16 cellular contexts compared by ENCODE assay signal in genomic region chr1:110686188-110686587, GRCh38. TPM values are rescaled to one million over a fixed set of nuclear protein-coding genes. Genes with fewer than 3 reads are reported as not detected.
DNase-seq lines count a peak whose midpoint lies in the region; ATAC-seq, FAIRE-seq and TF ChIP-seq lines count a peak whose summit lies in the region.
"Had no signal": no experiment of that assay in that cellular context is flagged by ENCODE, and none has a peak within 500 bp of the region (broad histone marks: within the 10 kb centered on the region; RNA-seq: fewer than 3 reads in every experiment).

No MANE protein-coding gene starts in this region.

- TF ChIP-seq CTCF in natural killer cell (IDR thresholded peaks at IDR 0.05) (no peak), IMR-90 (conservative IDR thresholded peaks at IDR 0.05; ENCODE audit: low read depth, low read length) (no peak), transverse colon (IDR thresholded peaks at IDR 0.05) (no peak), kidney (IDR thresholded peaks at IDR 0.05; ENCODE audit: borderline replicate concordance, extremely low read depth, insufficient read depth) (no peak)

- dilution Hi-C loops in IMR-90 (cut with HindIII; ENCODE audit: low sequenced_read_pairs, unreplicated experiment): no loop called here

- no peaks in the 10 kb centered on the region for H4K20me1 ChIP-seq in IMR-90 (ENCODE audit: insufficient read depth, low read length)

- H3K4me1 ChIP-seq in IMR-90 (ENCODE audit: control insufficient read depth, insufficient read depth, low read length) (peaks cover 6% of the 10 kb centered on the region; the same call in 1 of the 2 replicates), transverse colon (no peaks in the 10 kb centered on the region), kidney (ENCODE audit: control insufficient read depth in 1 of 2, insufficient read depth in 1 of 2, low read depth in 1 of 2, low read length in 2 of 2) (no peaks in the 10 kb centered on the region)

- no peak overlapping the region for H4K5ac ChIP-seq in IMR-90 (ENCODE audit: low read depth, low read length)

- H3K4me1 Mint-ChIP-seq in natural killer cell: peaks cover 0 to 5% of the 10 kb centered on the region in 2 donors
- peaks cover 0 to 14% of the 10 kb centered on the region in 2 donors for H3K4me1 Mint-ChIP-seq in natural killer cell treated with Interleukin-12 subunit alpha and Interleukin-12 subunit beta and Interleukin-15 and Interleukin-18, amount 100 ng/mL, for 72 hours (ENCODE audit: low read depth in 2 of 2)

- no peak overlapping the region for H2AK9ac ChIP-seq in IMR-90 (replicated peaks; ENCODE audit: low read depth, low read length, poor library complexity)

- no peak overlapping the region for H3K4ac ChIP-seq in IMR-90 (ENCODE audit: low read depth, low read length)

- H3K14ac ChIP-seq in IMR-90 (replicated peaks; ENCODE audit: low read depth, low read length): no peak overlapping the region

- no peak overlapping the region for H2BK20ac ChIP-seq in IMR-90 (ENCODE audit: low read depth, low read length)

- H3K9ac ChIP-seq in IMR-90 (ENCODE audit: low read depth, low read length) (no peak overlapping the region), kidney (ENCODE audit: low read length in 2 of 2) (no peak overlapping the region)

- peaks cover 2 to 5% of the 10 kb centered on the region in 2 donors for H3K27me3 Mint-ChIP-seq in natural killer cell (ENCODE audit: low read depth in 2 of 2)
- H3K27me3 Mint-ChIP-seq in natural killer cell treated with Interleukin-12 subunit alpha and Interleukin-12 subunit beta and Interleukin-15 and Interleukin-18, amount 100 ng/mL, for 72 hours: peaks cover 0 to 2% of the 10 kb centered on the region in 2 donors

- DNase-seq in natural killer cell (no peak), IMR-90 (no peak), transverse colon (peak; percentile 21), NCI-H345 treated with DMSO at 0.1 percent for 48 hours (lab: John Stamatoyannopoulos, UW; ENCODE audit: unreplicated experiment) (no peak), kidney (no peak)
- no peak for DNase-seq in natural killer cell treated with Interleukin-12 subunit alpha and Interleukin-12 subunit beta and Interleukin-15 and Interleukin-18, amount 100 ng/mL, for 72 hours (ENCODE audit: low spot score)
- DNase-seq in activated CD4-positive, alpha-beta T cell treated with anti-CD3 and anti-CD28 coated beads, Interleukin-2, amount 50 U/mL, for 1 hour: peak; percentile 24
- DNase-seq: AML-193; midbrain; NCI-H1092 treated with DMSO at 0.1 percent for 48 hours; NCI-H345; PC-9; posterior cingulate gyrus; stimulated activated CD4-positive, alpha-beta T cell treated with anti-CD3 and anti-CD28 coated beads, Interleukin-1b, Interleukin-23, amount 100 ng/mL, for 48 hours had no signal

- TF ChIP-seq POLR2A in IMR-90 (IDR thresholded peaks at IDR 0.05; ENCODE audit: low read depth, low read length) (no peak), transverse colon (IDR thresholded peaks at IDR 0.05) (no peak)

- H3K36me3 Mint-ChIP-seq in natural killer cell: no peaks in the 10 kb centered on the region
- H3K36me3 Mint-ChIP-seq in natural killer cell treated with Interleukin-12 subunit alpha and Interleukin-12 subunit beta and Interleukin-15 and Interleukin-18, amount 100 ng/mL, for 72 hours: no peaks in the 10 kb centered on the region

- H2BK120ac ChIP-seq in IMR-90 (ENCODE audit: low read depth, low read length): no peak overlapping the region

- intact Hi-C loops in natural killer cell (cut with micrococcal nuclease) (no loop called here), IMR-90 (cut with micrococcal nuclease) (no loop called here), transverse colon (cut with DNase I; ENCODE audit: low total_unique reads) (no loop called here), kidney (cut with DNase I) (no loop called here)

- ATAC-seq in natural killer cell (peak in 2 of 3 donors; percentile 50 to 54), IMR-90 (ENCODE audit: low read depth) (no peak), SK-N-SH treated with all-trans-retinoic acid at 6 μM for 48 hours (no peak)
- no peak for ATAC-seq in natural killer cell treated with Interleukin-12 subunit alpha and Interleukin-12 subunit beta and Interleukin-15 and Interleukin-18, amount 100 ng/mL, for 72 hours

- H3K4me3 Mint-ChIP-seq in natural killer cell: no peak overlapping the region
- H3K4me3 Mint-ChIP-seq in natural killer cell treated with Interleukin-12 subunit alpha and Interleukin-12 subunit beta and Interleukin-15 and Interleukin-18, amount 100 ng/mL, for 72 hours: no peak overlapping the region

- H2BK15ac ChIP-seq in IMR-90 (ENCODE audit: low read depth, low read length): no peak overlapping the region; the same call in 2 of the 3 replicates

- no peaks in the 10 kb centered on the region for H3K79me1 ChIP-seq in IMR-90 (ENCODE audit: low read depth in 1 of 2, low read length in 2 of 2)

- CTCF ChIA-PET in IMR-90 (lab: Yijun Ruan, JAX): no interaction called here

- H3K4me2 ChIP-seq in IMR-90 (ENCODE audit: low read depth, low read length): no peak overlapping the region
- H3K4me2 ChIP-seq: PC-9 had no signal

- H3K27ac Mint-ChIP-seq in natural killer cell: no peak overlapping the region
- H3K27ac Mint-ChIP-seq in natural killer cell treated with Interleukin-12 subunit alpha and Interleukin-12 subunit beta and Interleukin-15 and Interleukin-18, amount 100 ng/mL, for 72 hours: no peak overlapping the region

- no peak overlapping the region for H2AFZ ChIP-seq in IMR-90 (replicated peaks; ENCODE audit: low read length, poor library complexity)
- H2AFZ ChIP-seq: PC-9 had no signal

- H3K56ac ChIP-seq in IMR-90 (ENCODE audit: extremely low read depth, insufficient read depth, low read length): no peak overlapping the region

- H3K36me3 ChIP-seq in IMR-90 (ENCODE audit: control insufficient read depth, insufficient read depth, low read length) (no peaks in the 10 kb centered on the region), transverse colon (no peaks in the 10 kb centered on the region), kidney (ENCODE audit: control insufficient read depth in 1 of 2, insufficient read depth in 2 of 2, low read length in 2 of 2) (no peaks in the 10 kb centered on the region)

- H3K27ac ChIP-seq in IMR-90 (ENCODE audit: insufficient read depth, low read length) (no peak overlapping the region), transverse colon (no peak overlapping the region), kidney (ENCODE audit: low read depth in 2 of 2, low read length in 2 of 2) (no peak overlapping the region)
- H3K27ac ChIP-seq: PC-9 had no signal

- H3K9me3 ChIP-seq in IMR-90 (ENCODE audit: control insufficient read depth, insufficient read depth, low read length): no peaks in the 10 kb centered on the region
- no peaks in the 10 kb centered on the region for H3K9me3 ChIP-seq in transverse colon
- H3K9me3 ChIP-seq in kidney (ENCODE audit: control insufficient read depth in 1 of 2, low read length in 2 of 2): no peaks in the 10 kb centered on the region

- BruUV-seq in IMR-90 (replicated peaks; lab: Mats Ljungman, UMichigan): no TSS peak

- no peak overlapping the region for H2BK5ac ChIP-seq in IMR-90 (ENCODE audit: low read depth, low read length, poor library complexity, severe bottlenecking)

- H3K18ac ChIP-seq in IMR-90 (ENCODE audit: low read depth, low read length): no peak overlapping the region

- in situ Hi-C loops in IMR-90 (cut with MboI; ENCODE audit: low sequenced_read_pairs): no loop called here
- in situ Hi-C loops in transverse colon (cut with MboI; ENCODE audit: low pct_ligation_motif_present in 1 of 4, low pct_unique_long_range_greater_than_20kb in 1 of 4, low sequenced_read_pairs in 3 of 4): no loop called here

- no CpG with 5 or more reads among the region's 4 CpGs for WGBS in IMR-90 (ENCODE audit: extremely low coverage in 2 of 2, insufficient read length in 1 of 2), 2 experiments
- whole genome bisulfite sequencing in transverse colon (ENCODE audit: low coverage in 1 of 2), 2 donors: 85 to 86% methylated on average over 4 of the region's 4 CpGs

- TF ChIP-seq EP300 in transverse colon (IDR thresholded peaks at IDR 0.05; ENCODE audit: low read depth): no peak

- peak overlapping the region; percentile 30; the same call in 1 of the 2 replicates for H2AK5ac ChIP-seq in IMR-90 (ENCODE audit: low read depth, low read length)

- H3K4me3 ChIP-seq in IMR-90 (ENCODE audit: insufficient read depth, low read depth, low read length): no peak overlapping the region
- no peak overlapping the region for H3K4me3 ChIP-seq in transverse colon
- H3K4me3 ChIP-seq in kidney (ENCODE audit: low read length in 2 of 2): no peak overlapping the region
- H3K4me3 ChIP-seq: PC-9 had no signal

- no peak overlapping the region for H4K91ac ChIP-seq in IMR-90 (ENCODE audit: insufficient read depth, low read depth, low read length)

- no peak overlapping the region for H3K23ac ChIP-seq in IMR-90 (ENCODE audit: low read depth, low read length)

- no peaks in the 10 kb centered on the region for H3K9me3 Mint-ChIP-seq in natural killer cell
- no peaks in the 10 kb centered on the region for H3K9me3 Mint-ChIP-seq in natural killer cell treated with Interleukin-12 subunit alpha and Interleukin-12 subunit beta and Interleukin-15 and Interleukin-18, amount 100 ng/mL, for 72 hours

- no peak for TF ChIP-seq RAD21 in IMR-90 (IDR thresholded peaks at IDR 0.05; ENCODE audit: low read length)

- no peaks in the 10 kb centered on the region for H3K27me3 ChIP-seq in IMR-90 (ENCODE audit: control insufficient read depth, insufficient read depth, low read length)
- peaks cover 12% of the 10 kb centered on the region for H3K27me3 ChIP-seq in transverse colon

- POLR2A ChIA-PET in IMR-90 (lab: Charles Lee; ENCODE audit: unreplicated experiment): no interaction called here

- FAIRE-seq in kidney (lab: Jason Lieb, UNC): no peak
- FAIRE-seq: HTR-8/SVneo had no signal

- no peak overlapping the region for H4K8ac ChIP-seq in IMR-90 (ENCODE audit: low read depth in 2 of 2, low read length in 2 of 2)

- H3K9me1 ChIP-seq in IMR-90 (ENCODE audit: insufficient read depth, low read length): no peaks in the 10 kb centered on the region

TF ChIP-seq in IMR-90, 13 proteins besides CTCF, POLR2A, EP300 and RAD21 (continues in another document):
- no peak for TF ChIP-seq CEBPB (IDR thresholded peaks at IDR 0.05; ENCODE audit: low read depth, low read length)
- no peak for TF ChIP-seq NFE2L2 (IDR thresholded peaks at IDR 0.05; ENCODE audit: low read depth, low read length)

RNA-seq across cellular contexts. Expression of gene KCNA3, which starts 11.4 kb away (rescaled TPM):
- total RNA-seq in natural killer cell (10 to 100 TPM; 19.7 to 36.2 (median 30.3) TPM), IMR-90 (2012; rRNA removed) (under 0.01 TPM in 2 replicates), transverse colon (10 to 100 TPM in 3 of 4 donors, 1 to 10 TPM in 1; 2.9 to 22.4 (median 10.9) TPM), kidney (6.7 TPM)
- total RNA-seq in natural killer cell treated with Interleukin-12 subunit alpha and Interleukin-12 subunit beta and Interleukin-15 and Interleukin-18, amount 100 ng/mL, for 72 hours: 100 to 1,000 TPM in 1 of 2 donors, 10 to 100 TPM in 1; 65.7 to 105 TPM
- polyA plus RNA-seq in IMR-90 (2012; rRNA removed) (0.09 TPM in 1 of 2 replicates, not detected in the other), kidney (ENCODE audit: insufficient read depth, low read depth, low replicate concordance) (not detected)
- 0.01 and 0.04 TPM in 2 replicates for polyA plus RNA-seq in IMR-90 (2012; cell fraction: cytosol; rRNA removed)
- 0.02 TPM in 1 of 2 replicates, not detected in the other for polyA plus RNA-seq in IMR-90 (2012; cell fraction: nucleus; rRNA removed; ENCODE audit: low replicate concordance)
- total RNA-seq: PC-9 had no signal

Comparison
In these comparisons a context has a peak if more than half of its experiments do, and no peak if none do; other contexts are left out.
1. ATAC-seq: peak in natural killer cell (2 of 3); none in natural killer cell treated with Interleukin-12 subunit alpha and Interleukin-12 subunit beta and Interleukin-15 and Interleukin-18, amount 100 ng/mL, for 72 hours (0 of 2), IMR-90 (single experiment) and SK-N-SH treated with all-trans-retinoic acid at 6 μM for 48 hours (single experiment).
2. DNase-seq: peak in activated CD4-positive, alpha-beta T cell treated with anti-CD3 and anti-CD28 coated beads, Interleukin-2, amount 50 U/mL, for 1 hour (single experiment) and transverse colon (single experiment); none in natural killer cell (single experiment), natural killer cell treated with Interleukin-12 subunit alpha and Interleukin-12 subunit beta and Interleukin-15 and Interleukin-18, amount 100 ng/mL, for 72 hours (single experiment), IMR-90 (single experiment), NCI-H345 treated with DMSO at 0.1 percent for 48 hours (single experiment) and kidney (single experiment).